In genomic region chr2:12861344-12861942, GRCh38 we compare ENCODE assay signal across 12 cellular contexts.
A peak's percentile ranks its signal among the peaks of the same experiment; 100 is the strongest.
DNase-seq lines count a peak whose midpoint lies in the region; ATAC-seq lines count a peak whose summit lies in the region.
"Had no signal": no experiment of that assay in that cellular context is flagged by ENCODE, and none has a peak within 500 bp of the region (broad histone marks: within the 10 kb centered on the region; RNA-seq: fewer than 3 reads in every experiment).

No MANE protein-coding gene starts in this region.

- in situ Hi-C loops in GM23248 (cut with MboI) = no loop called here

- H3K36me3 Mint-ChIP-seq in activated naive CD8-positive, alpha-beta T cell treated with anti-CD3 and anti-CD28 coated beads for 36 hours = peaks cover 10% of the 10 kb centered on the region

- H3F3A ChIP-seq in GM23248 (ENCODE audit: insufficient read depth) = peaks cover 44% of the 10 kb centered on the region

- peaks cover 9% of the 10 kb centered on the region for H3K27me3 Mint-ChIP-seq in activated naive CD8-positive, alpha-beta T cell treated with anti-CD3 and anti-CD28 coated beads for 36 hours

- no peaks in the 10 kb centered on the region for H3K9me2 ChIP-seq in GM23248 (ENCODE audit: insufficient read depth)

- DNase-seq in AG20443 (ENCODE audit: low spot score) (peak; percentile 61), GM23248 (peak; percentile 88), kidney tubule cell (ENCODE audit: low spot score) (peak; percentile 46), hippocampal formation (lab: John Stamatoyannopoulos, UW) (no peak)
- no peak for DNase-seq in activated naive CD8-positive, alpha-beta T cell treated with anti-CD3 and anti-CD28 coated beads for 36 hours
- no peak for DNase-seq in stimulated activated CD4-positive, alpha-beta T cell treated with anti-CD3 and anti-CD28 coated beads, Interleukin-4, amount 100 ng/mL, for 24 hours
- DNase-seq: activated naive CD4-positive, alpha-beta T cell; NCI-H526; stimulated activated CD4-positive, alpha-beta T cell treated with anti-CD3 and anti-CD28 coated beads, Interleukin-1b, Interleukin-23, amount 100 ng/mL, for 48 hours had no signal

- H3K27ac Mint-ChIP-seq in activated naive CD8-positive, alpha-beta T cell treated with anti-CD3 and anti-CD28 coated beads for 36 hours = peak overlapping the region; percentile 3

- peaks cover 11% of the 10 kb centered on the region for H3K4me1 Mint-ChIP-seq in activated naive CD8-positive, alpha-beta T cell treated with anti-CD3 and anti-CD28 coated beads for 36 hours

- H3K36me3 ChIP-seq in GM23248 (ENCODE audit: low read depth) = no peaks in the 10 kb centered on the region

- no peaks in the 10 kb centered on the region for H3K9me3 ChIP-seq in GM23248 (ENCODE audit: low read depth)

- H3K79me2 ChIP-seq in GM23248 (ENCODE audit: insufficient read depth) = no peaks in the 10 kb centered on the region

- peak overlapping the region; percentile 23; the same call in 1 of the 2 replicates for H3K9ac ChIP-seq in GM23248

- H3K27me3 ChIP-seq in GM23248 (replicated peaks; ENCODE audit: insufficient read depth) = no peaks in the 10 kb centered on the region

- H2AFZ ChIP-seq in GM23248 = peak overlapping the region; percentile 68

- peak overlapping the region; percentile 51 for H3K4me2 ChIP-seq in GM23248 (ENCODE audit: unreplicated experiment)

- peaks cover 23% of the 10 kb centered on the region for H3K9me3 Mint-ChIP-seq in activated naive CD8-positive, alpha-beta T cell treated with anti-CD3 and anti-CD28 coated beads for 36 hours

- H3K27ac ChIP-seq in GM23248 = peak overlapping the region; percentile 54
- H3K27ac ChIP-seq: epithelial cell of prostate had no signal

- no peak for ATAC-seq in HG02870 (IDR thresholded peaks at IDR 0.05; ENCODE audit: unreplicated experiment)
- no peak for ATAC-seq in HG03039 (IDR thresholded peaks at IDR 0.05; ENCODE audit: unreplicated experiment)

- no peak overlapping the region for H3K4me3 ChIP-seq in GM23248

- no peak overlapping the region for H3K4me3 Mint-ChIP-seq in activated naive CD8-positive, alpha-beta T cell treated with anti-CD3 and anti-CD28 coated beads for 36 hours

- H4K20me1 ChIP-seq in GM23248 (ENCODE audit: insufficient read depth) = no peaks in the 10 kb centered on the region

- WGBS in GM23248 (ENCODE audit: low coverage in 1 of 2, low lambda C conversion rate in 2 of 2, missing lambda C conversion rate in 2 of 2), 2 experiments = 54 to 60% methylated on average over 2 of the region's 2 CpGs

- peaks cover 46% of the 10 kb centered on the region for H3K4me1 ChIP-seq in GM23248 (ENCODE audit: insufficient read depth)

Comparison
In these comparisons a context has a peak if more than half of its experiments do, and no peak if none do; other contexts are left out.
1. DNase-seq: peak in AG20443 (single experiment), GM23248 (single experiment) and kidney tubule cell (single experiment); none in activated naive CD8-positive, alpha-beta T cell treated with anti-CD3 and anti-CD28 coated beads for 36 hours (single experiment), hippocampal formation (0 of 2) and stimulated activated CD4-positive, alpha-beta T cell treated with anti-CD3 and anti-CD28 coated beads, Interleukin-4, amount 100 ng/mL, for 24 hours (single experiment).